Comparison of ENCODE assay signal across 8 cellular contexts in genomic region chr3:157088506-157089454, GRCh38.
DNase-seq lines count a peak whose midpoint lies in the region; TF ChIP-seq lines count a peak whose summit lies in the region.

No MANE protein-coding gene starts in this region.

- H3K36me3 Mint-ChIP-seq in activated naive CD4-positive, alpha-beta T cell treated with anti-CD3 and anti-CD28 coated beads, Interleukin-2, amount 50 U/mL, for 24 hours: no peaks in the 10 kb centered on the region

- POLR2A ChIA-PET in HEK293T (lab: Yijun Ruan, JAX): interaction anchor here (0.5 to 4.8 kb wide), 27 partner anchors 8 to 564 kb away, joined by 3 to 51 read pairs (median 4); partner anchors contain the start of genes SSR3 and TIPARP

- H3K4me1 ChIP-seq in NT2/D1 (ENCODE audit: insufficient read depth, insufficient read length): peaks cover 4% of the 10 kb centered on the region
- H3K4me1 ChIP-seq in cardiac muscle cell (ENCODE audit: low read depth): peaks cover 83% of the 10 kb centered on the region
- peaks cover 26% of the 10 kb centered on the region for H3K4me1 ChIP-seq in prostate gland (replicated peaks)
- peaks cover 11 to 24% of the 10 kb centered on the region in 2 donors for H3K4me1 ChIP-seq in uterus

- H3K9me3 Mint-ChIP-seq in activated naive CD4-positive, alpha-beta T cell treated with anti-CD3 and anti-CD28 coated beads, Interleukin-2, amount 50 U/mL, for 24 hours: no peaks in the 10 kb centered on the region

- H3K27ac ChIP-seq in cardiac muscle cell (peak overlapping the region; percentile 97), prostate gland (peak overlapping the region; percentile 99), uterus (peak overlapping the region; percentile 98)

- H3K4me3 ChIP-seq in GM06990 (replicated peaks; ENCODE audit: low read depth, low read length) (peak overlapping the region; percentile 62), NT2/D1 (ENCODE audit: insufficient read length, low read depth) (peak overlapping the region; percentile 54), cardiac muscle cell (peak overlapping the region; percentile 30), prostate gland (peak overlapping the region; percentile 40 to 59), uterus (peak overlapping the region; percentile 57 to 61)

- H3K9me3 ChIP-seq in NT2/D1 (ENCODE audit: insufficient read depth, low read length): no peaks in the 10 kb centered on the region
- no peaks in the 10 kb centered on the region for H3K9me3 ChIP-seq in cardiac muscle cell (ENCODE audit: low read depth)
- H3K9me3 ChIP-seq in prostate gland: no peaks in the 10 kb centered on the region
- no peaks in the 10 kb centered on the region for H3K9me3 ChIP-seq in uterus

- H3K36me3 ChIP-seq in GM06990 (ENCODE audit: control insufficient read depth, insufficient read depth, low read length) (no peaks in the 10 kb centered on the region), NT2/D1 (ENCODE audit: insufficient read depth, insufficient read length, low read length) (no peaks in the 10 kb centered on the region), cardiac muscle cell (no peaks in the 10 kb centered on the region), prostate gland (no peaks in the 10 kb centered on the region), uterus (no peaks in the 10 kb centered on the region)

- H3K4me1 Mint-ChIP-seq in activated naive CD4-positive, alpha-beta T cell treated with anti-CD3 and anti-CD28 coated beads, Interleukin-2, amount 50 U/mL, for 24 hours: peaks cover 25% of the 10 kb centered on the region

- TF ChIP-seq CTCF in GM06990 (IDR thresholded peaks at IDR 0.05; ENCODE audit: insufficient read depth, low read length, poor library complexity, severe bottlenecking): peak; percentile 11
- TF ChIP-seq CTCF in cardiac muscle cell (IDR thresholded peaks at IDR 0.05; ENCODE audit: low read depth, low read length): peak; percentile 16
- peak in 3 of 4 experiments; percentile 20 to 42 (median 23) for TF ChIP-seq CTCF in prostate gland (IDR thresholded peaks at IDR 0.05)
- TF ChIP-seq CTCF in uterus (IDR thresholded peaks at IDR 0.05): peak; percentile 10 to 40 (median 26)

- under 1% methylated on average over 61 of the region's 61 CpGs for WGBS in prostate gland

- peak; percentile 69 for TF ChIP-seq POLR2A in prostate gland (IDR thresholded peaks at IDR 0.05)
- TF ChIP-seq POLR2A in uterus (IDR thresholded peaks at IDR 0.05): peak; percentile 78 to 96

- H3K4me3 Mint-ChIP-seq in activated naive CD4-positive, alpha-beta T cell treated with anti-CD3 and anti-CD28 coated beads, Interleukin-2, amount 50 U/mL, for 24 hours: peak overlapping the region; percentile 86

- H3K27ac Mint-ChIP-seq in activated naive CD4-positive, alpha-beta T cell treated with anti-CD3 and anti-CD28 coated beads, Interleukin-2, amount 50 U/mL, for 24 hours: peak overlapping the region; percentile 89

- CTCF ChIA-PET in HEK293T (lab: Yijun Ruan, JAX): interaction anchor here (0.6 to 1.8 kb wide), 5 partner anchors 23 to 576 kb away, joined by 3 to 7 read pairs (median 3); no protein-coding TSS in a partner anchor

- H3K27me3 Mint-ChIP-seq in activated naive CD4-positive, alpha-beta T cell treated with anti-CD3 and anti-CD28 coated beads, Interleukin-2, amount 50 U/mL, for 24 hours: no peaks in the 10 kb centered on the region

- H3K9ac ChIP-seq in NT2/D1 (ENCODE audit: insufficient read length, low read depth): peak overlapping the region; percentile 88

- DNase-seq in GM06990 (ENCODE audit: extremely low read depth, insufficient read length) (peak; percentile 98), HEK293T (ENCODE audit: extremely low spot score) (peak; percentile 98), NT2/D1 (ENCODE audit: low read depth, low spot score) (peak; percentile 89), cardiac muscle cell (ENCODE audit: low read depth in 1 of 2, low spot score in 1 of 2) (peak; percentile 96 to 99), prostate gland (ENCODE audit: low spot score) (peak; percentile 95), uterus (peak; percentile 96 to 98), NCI-H2171 (lab: John Stamatoyannopoulos, UW) (no peak)

- intact Hi-C loops in prostate gland (cut with DNase I) (loop anchor here (2.0 to 5.0 kb wide), 4 partner anchors 40 to 556 kb away; partner anchors contain the start of genes SSR3 and TIPARP), uterus (cut with DNase I; ENCODE audit: low total_unique reads) (loop anchor here (10.0 kb wide), 1 partner anchor 414 kb away; the partner anchor contains the start of gene TIPARP)

- H3K27me3 ChIP-seq in GM06990 (replicated peaks; ENCODE audit: control insufficient read depth, insufficient read depth, low read length): no peaks in the 10 kb centered on the region
- peaks cover 5% of the 10 kb centered on the region for H3K27me3 ChIP-seq in NT2/D1 (ENCODE audit: insufficient read depth, insufficient read length)
- H3K27me3 ChIP-seq in cardiac muscle cell: no peaks in the 10 kb centered on the region
- no peaks in the 10 kb centered on the region for H3K27me3 ChIP-seq in prostate gland (replicated peaks; ENCODE audit: insufficient read depth)
- H3K27me3 ChIP-seq in uterus: no peaks in the 10 kb centered on the region

TF ChIP-seq in HEK293T, 16 proteins besides CTCF, POLR2A, EP300 and RAD21:
- TF ChIP-seq FOXM1 (IDR thresholded peaks at IDR 0.05; ENCODE audit: borderline replicate concordance) (no peak), L3MBTL2 (conservative IDR thresholded peaks at IDR 0.05) (peak; percentile 95)
